In genomic region chr3:58577269-58577821, GRCh38 we compare ENCODE assay signal across 9 cellular contexts. TPM values are rescaled to one million over a fixed set of nuclear protein-coding genes. Genes with fewer than 3 reads are reported as not detected.
DNase-seq lines count a peak whose midpoint lies in the region; ATAC-seq and TF ChIP-seq lines count a peak whose summit lies in the region.
"Had no signal": no experiment of that assay in that cellular context is flagged by ENCODE, and none has a peak within 500 bp of the region (broad histone marks: within the 10 kb centered on the region; RNA-seq: fewer than 3 reads in every experiment).

Gene FAM107A (minus strand): TSS chr3:58577391. CDS start chr3:58569860, 7,531 bp downstream.

- TF ChIP-seq POLR2A in Peyer's patch (IDR thresholded peaks at IDR 0.05) (no peak), transverse colon (IDR thresholded peaks at IDR 0.05) (peak; percentile 60)

- peak within 1 kb of the TSS; percentile 3 for H3K56ac ChIP-seq in mesendoderm (ENCODE audit: low read length)

- H4K5ac ChIP-seq in mesendoderm (ENCODE audit: low read length) = no peak within 1 kb of the TSS

- no peak within 1 kb of the TSS for H3K18ac ChIP-seq in mesendoderm (ENCODE audit: low read length)

- H3K36me3 ChIP-seq in Peyer's patch (no peaks in the 10 kb centered on the region), fibroblast of lung (ENCODE audit: control insufficient read depth, insufficient read depth, low read length) (no peaks in the 10 kb centered on the region), mesendoderm (ENCODE audit: control insufficient read depth, insufficient read depth, low read length) (no peaks in the 10 kb centered on the region), transverse colon (no peaks in the 10 kb centered on the region)

- peak within 1 kb of the TSS; percentile 14 to 43 (median 36) for H3K4me3 ChIP-seq in Peyer's patch
- peak within 1 kb of the TSS in 1 of 4 experiments; percentile 10 for H3K4me3 ChIP-seq in fibroblast of lung (replicated peaks in 1 of 4; ENCODE audit: control extremely low read depth in 1 of 4, insufficient read depth in 1 of 4, low read depth in 3 of 4, low read length in 4 of 4)
- H3K4me3 ChIP-seq in mesendoderm (ENCODE audit: low read length) = no peak within 1 kb of the TSS
- H3K4me3 ChIP-seq in transverse colon = peak within 1 kb of the TSS in 3 of 4 donors; percentile 7 to 42 (median 20)

- no peak within 1 kb of the TSS for H2BK120ac ChIP-seq in mesendoderm (ENCODE audit: low read depth, low read length)

- H3K23ac ChIP-seq in mesendoderm (ENCODE audit: low read length) = no peak within 1 kb of the TSS

- no peak within 1 kb of the TSS for H3K4ac ChIP-seq in mesendoderm (ENCODE audit: low read depth, low read length)

- no peaks in the 10 kb centered on the region for H3K27me3 ChIP-seq in Peyer's patch
- H3K27me3 ChIP-seq in fibroblast of lung (ENCODE audit: control insufficient read depth, insufficient read depth, low read length) = peaks cover 4% of the 10 kb centered on the region
- no peaks in the 10 kb centered on the region for H3K27me3 ChIP-seq in mesendoderm (ENCODE audit: insufficient read depth, low read length, poor library complexity)
- no peaks in the 10 kb centered on the region for H3K27me3 ChIP-seq in transverse colon

- no peak within 1 kb of the TSS for H3K4me2 ChIP-seq in fibroblast of lung (ENCODE audit: extremely low read depth, insufficient read depth, low read length)
- H3K4me2 ChIP-seq in mesendoderm (ENCODE audit: low read length) = no peak within 1 kb of the TSS
- H3K4me2 ChIP-seq: KMS-11 had no signal

- ATAC-seq in HG03354 (IDR thresholded peaks at IDR 0.05; ENCODE audit: poor library complexity, severe bottlenecking, unreplicated experiment) = no peak
- no peak for ATAC-seq in GM21717 (IDR thresholded peaks at IDR 0.05; ENCODE audit: unreplicated experiment)

- no CpG with 5 or more reads among the region's 12 CpGs for WGBS in mesendoderm (ENCODE audit: extremely low coverage, insufficient coverage, low lambda C conversion rate)
- 49 to 70% methylated on average over 6 to 12 of the region's 12 CpGs for WGBS in transverse colon (ENCODE audit: low coverage in 1 of 2), 2 donors

- peak; percentile 94 for TF ChIP-seq EP300 in transverse colon (IDR thresholded peaks at IDR 0.05; ENCODE audit: low read depth)

- H4K20me1 ChIP-seq in fibroblast of lung (ENCODE audit: control insufficient read depth, extremely low read depth, insufficient read depth, low read length) = no peaks in the 10 kb centered on the region

- H3K9ac ChIP-seq in fibroblast of lung (ENCODE audit: insufficient read depth, low read length) = no peak within 1 kb of the TSS
- H3K9ac ChIP-seq in mesendoderm (ENCODE audit: low read length) = no peak within 1 kb of the TSS
- H3K9ac ChIP-seq: KMS-11 had no signal

- no peak within 1 kb of the TSS for H2BK15ac ChIP-seq in mesendoderm (replicated peaks; ENCODE audit: low read depth)

- no peaks in the 10 kb centered on the region for H3K79me1 ChIP-seq in mesendoderm (ENCODE audit: low read length)

- H4K8ac ChIP-seq in mesendoderm (ENCODE audit: low read depth, low read length) = no peak within 1 kb of the TSS

- intact Hi-C loops in transverse colon (cut with DNase I; ENCODE audit: low total_unique reads) = no loop called here

- H3K27ac ChIP-seq in Peyer's patch (peak within 1 kb of the TSS; percentile 51 to 78 (median 70)), fibroblast of lung (ENCODE audit: insufficient read depth, low read length) (no peak within 1 kb of the TSS), mesendoderm (ENCODE audit: low read depth, low read length) (no peak within 1 kb of the TSS), transverse colon (peak within 1 kb of the TSS; percentile 46 to 73 (median 66))
- H3K27ac ChIP-seq: KMS-11 had no signal

- no peaks in the 10 kb centered on the region for H3K79me2 ChIP-seq in fibroblast of lung (ENCODE audit: control insufficient read depth, insufficient read depth, low read length)
- no peaks in the 10 kb centered on the region for H3K79me2 ChIP-seq in mesendoderm (ENCODE audit: control insufficient read depth, insufficient read depth, low read length)

- no peak within 1 kb of the TSS for H2AK5ac ChIP-seq in mesendoderm (ENCODE audit: low read length)

- H3K9me3 ChIP-seq in Peyer's patch = no peaks in the 10 kb centered on the region
- no peaks in the 10 kb centered on the region for H3K9me3 ChIP-seq in fibroblast of lung (ENCODE audit: control insufficient read depth, insufficient read depth, low read depth, low read length)
- H3K9me3 ChIP-seq in transverse colon = no peaks in the 10 kb centered on the region

- DNase-seq in Peyer's patch = peak in 1 of 3 donors; percentile 52
- DNase-seq in fibroblast of lung (ENCODE audit: low read depth in 2 of 2) = peak; percentile 62 to 63
- peak; percentile 87 for DNase-seq in mesendoderm
- DNase-seq in transverse colon = peak; percentile 39
- DNase-seq in activated effector memory CD4-positive, alpha-beta T cell treated with anti-CD3 and anti-CD28 coated beads, Interleukin-2, amount 50 U/mL, for 16 hours = no peak
- no peak for DNase-seq in stimulated activated CD4-positive, alpha-beta T cell treated with anti-CD3 and anti-CD28 coated beads, Interleukin-15, amount 100 ng/mL, for 24 hours

- peaks cover 0 to 6% (median 0%) of the 10 kb centered on the region in 4 donors for H3K4me1 ChIP-seq in Peyer's patch
- no peaks in the 10 kb centered on the region for H3K4me1 ChIP-seq in fibroblast of lung (ENCODE audit: control insufficient read depth, extremely low read depth, insufficient read depth, low read length)
- peaks cover 7% of the 10 kb centered on the region for H3K4me1 ChIP-seq in mesendoderm (ENCODE audit: control insufficient read depth, low read depth, low read length)
- peaks cover 0 to 16% (median 5%) of the 10 kb centered on the region in 4 donors for H3K4me1 ChIP-seq in transverse colon

- in situ Hi-C loops in transverse colon (cut with MboI; ENCODE audit: low pct_ligation_motif_present in 1 of 4, low pct_unique_long_range_greater_than_20kb in 1 of 4, low sequenced_read_pairs in 3 of 4) = loop anchor here in 1 of 4 donors (10.0 kb wide), 1 partner anchor 47 kb away; no protein-coding TSS in a partner anchor

- TF ChIP-seq CTCF in Peyer's patch (IDR thresholded peaks at IDR 0.05) (peak in 1 of 6 experiments; percentile 20), fibroblast of lung (conservative IDR thresholded peaks at IDR 0.05 in 1 of 2, IDR thresholded peaks at IDR 0.05 in 1 of 2; ENCODE audit: low read depth in 1 of 2, low read length in 2 of 2) (peak; percentile 31 to 36), transverse colon (IDR thresholded peaks at IDR 0.05) (peak in 3 of 5 experiments; percentile 10 to 16 (median 11))

- no peak within 1 kb of the TSS for H2BK5ac ChIP-seq in mesendoderm (ENCODE audit: low read length)

- H2AFZ ChIP-seq in fibroblast of lung (ENCODE audit: low read length) = no peak within 1 kb of the TSS

RNA-seq across cellular contexts. Expression of gene FAM107A, which starts in this region (rescaled TPM):
- total RNA-seq in Peyer's patch (10 to 100 TPM; 11.0 to 93.3 (median 24.3) TPM), fibroblast of lung (under 0.01 TPM in 2 replicates), transverse colon (10 to 100 TPM; 14.1 to 21.9 (median 16.0) TPM)
- polyA plus RNA-seq in fibroblast of lung = 0.02 and 0.16 TPM in 2 replicates
- polyA plus RNA-seq in fibroblast of lung (2012) = 0.05 and 0.12 TPM in 2 replicates
- 0.20 TPM in 1 of 2 replicates, not detected in the other for polyA minus RNA-seq in fibroblast of lung (ENCODE audit: low replicate concordance)
- polyA plus RNA-seq in mesendoderm (2013, experiment 1 of 2) = 0.63 TPM
- polyA plus RNA-seq in mesendoderm (2013, experiment 2 of 2) = 0.76 TPM

Comparison
In these comparisons a context has a peak if more than half of its experiments do, and no peak if none do; other contexts are left out.
1. RNA of gene FAM107A (total RNA-seq): 11.0 to 93.3 TPM in Peyer's patch and 14.1 to 21.9 TPM in transverse colon; under 0.01 TPM in fibroblast of lung; every median in the first group is over 10 times any median in the second.
2. Peak in DNase-seq in fibroblast of lung; RNA of the gene not detected or under 1 TPM.
3. DNase-seq: peak in mesendoderm (single experiment) and transverse colon (single experiment); none in activated effector memory CD4-positive, alpha-beta T cell treated with anti-CD3 and anti-CD28 coated beads, Interleukin-2, amount 50 U/mL, for 16 hours (single experiment) and stimulated activated CD4-positive, alpha-beta T cell treated with anti-CD3 and anti-CD28 coated beads, Interleukin-15, amount 100 ng/mL, for 24 hours (single experiment).
4. H3K27ac ChIP-seq: peak in Peyer's patch (4 of 4) and transverse colon (4 of 4); none in fibroblast of lung (single experiment) and mesendoderm (single experiment).